20 cellular contexts compared by ENCODE assay signal in the genomic region with DNA sequence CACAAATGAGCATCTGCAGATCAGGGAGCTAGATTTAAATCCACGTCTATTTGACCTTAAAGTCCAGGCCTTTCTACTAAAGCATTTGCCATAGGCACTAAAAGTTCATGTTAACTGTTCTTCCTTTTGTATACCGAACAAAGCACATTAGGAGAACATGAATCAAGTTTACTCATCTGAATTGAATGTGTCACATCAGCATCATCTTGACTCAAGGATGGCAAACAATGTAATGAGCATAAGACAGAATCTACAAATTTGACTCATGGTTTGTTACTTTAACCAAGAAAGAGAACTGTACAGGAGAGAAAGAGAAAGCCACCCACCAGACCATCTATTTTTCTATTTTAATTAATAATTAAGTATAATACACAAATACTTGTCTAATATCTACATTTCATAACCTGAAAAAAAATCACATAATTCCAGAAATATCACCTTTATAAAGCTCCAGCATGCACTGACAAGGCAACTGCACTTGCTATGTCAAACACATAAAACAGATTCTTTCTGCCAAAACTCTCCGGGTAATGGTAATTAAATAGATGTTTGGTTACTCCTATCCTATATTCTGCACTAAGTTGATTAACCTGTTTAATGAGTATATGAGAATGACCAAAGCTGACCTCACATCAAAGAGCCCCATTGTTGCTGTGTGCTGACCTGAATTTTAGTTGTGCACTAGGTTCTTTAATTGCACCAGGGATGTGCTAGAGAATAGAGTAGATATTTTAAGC. TPM values are rescaled to one million over a fixed set of nuclear protein-coding genes. Genes with fewer than 3 reads are reported as not detected.
DNase-seq lines count a peak whose midpoint lies in the region; ATAC-seq, FAIRE-seq and TF ChIP-seq lines count a peak whose summit lies in the region.
"Had no signal": no experiment of that assay in that cellular context is flagged by ENCODE, and none has a peak within 500 bp of the region (broad histone marks: within the 10 kb centered on the region; RNA-seq: fewer than 3 reads in every experiment).

No MANE protein-coding gene starts in this region.

- H3K4me3 Mint-ChIP-seq in endodermal cell = no peak overlapping the region

- DNase-seq in Daoy (ENCODE audit: low read depth) (peak; percentile 9), RCC 7860 (ENCODE audit: low spot score) (peak; percentile 14), endodermal cell (no peak), DMS79 (lab: John Stamatoyannopoulos, UW) (no peak)
- DNase-seq: activated gamma-delta T cell treated with Interleukin-2 at 50 U/mL for 16 hours; body of pancreas; NCI-H1105 treated with DMSO at 0.1 percent for 48 hours; NK-92 treated with Interleukin-12 subunit alpha and Interleukin-12 subunit beta, amount 100 ng/mL, for 24 hours; pancreas; SHP77; stimulated activated CD4-positive, alpha-beta T cell treated with anti-CD3 and anti-CD28 coated beads, Interleukin-4, amount 100 ng/mL, for 24 hours; testis; WERI-Rb-1 had no signal

- FAIRE-seq in RCC 7860 (lab: Jason Lieb, UNC) = no peak
- FAIRE-seq: pancreas had no signal

- H3K27me3 Mint-ChIP-seq in endodermal cell (ENCODE audit: insufficient read depth) = peaks cover 8% of the 10 kb centered on the region

- no peaks in the 10 kb centered on the region for H3K36me3 Mint-ChIP-seq in endodermal cell (ENCODE audit: low read depth)

- no peaks in the 10 kb centered on the region for H3K36me3 ChIP-seq in endodermal cell (ENCODE audit: control insufficient read depth, insufficient read depth, low read length)
- H3K36me3 ChIP-seq: pancreas, WERI-Rb-1 had no signal

- peaks cover under 1% of the 10 kb centered on the region for H3K9me3 Mint-ChIP-seq in endodermal cell

- TF ChIP-seq CTCF in 22Rv1 (IDR thresholded peaks at IDR 0.05) (no peak), endodermal cell (conservative IDR thresholded peaks at IDR 0.05) (no peak)

- ATAC-seq in esophagus mucosa = peak; percentile 62
- ATAC-seq in HG02642 (IDR thresholded peaks at IDR 0.05; ENCODE audit: poor library complexity, unreplicated experiment) = no peak
- no peak for ATAC-seq in GM21619 (IDR thresholded peaks at IDR 0.05; ENCODE audit: unreplicated experiment)
- ATAC-seq: body of pancreas, pancreas had no signal

- H3K4me1 Mint-ChIP-seq in endodermal cell = peaks cover 12% of the 10 kb centered on the region

- H3K4me1 ChIP-seq in endodermal cell (ENCODE audit: control insufficient read depth, insufficient read depth, low read length) = peaks cover 11% of the 10 kb centered on the region
- H3K4me1 ChIP-seq: body of pancreas, pancreas, testis had no signal

- no peak overlapping the region for H3K27ac Mint-ChIP-seq in endodermal cell

- H3K4me3 ChIP-seq in endodermal cell (ENCODE audit: low read length) = no peak overlapping the region
- H3K4me3 ChIP-seq: body of pancreas, coronary artery, pancreas, skin epidermis, testis had no signal

- 90 to 96% methylated on average over 1 to 3 of the region's 3 CpGs for WGBS in endodermal cell (ENCODE audit: insufficient coverage in 1 of 2, insufficient read length in 1 of 2), 2 experiments

- peak overlapping the region; percentile 17; the same call in 1 of the 2 replicates for H3K27ac ChIP-seq in 22Rv1
- H3K27ac ChIP-seq in endodermal cell (ENCODE audit: low read depth, low read length) = no peak overlapping the region
- H3K27ac ChIP-seq: body of pancreas, coronary artery, pancreas, skin epidermis, testis, WERI-Rb-1 had no signal

- no peak overlapping the region for H3K9ac ChIP-seq in endodermal cell (ENCODE audit: extremely low read depth, low read length, poor library complexity, severe bottlenecking)

- no peaks in the 10 kb centered on the region for H3K27me3 ChIP-seq in endodermal cell (ENCODE audit: control insufficient read depth, insufficient read depth, low read length, poor library complexity, severe bottlenecking)
- H3K27me3 ChIP-seq: body of pancreas, pancreas, testis had no signal

- H3K9me3 ChIP-seq in endodermal cell (ENCODE audit: control insufficient read depth, low read length) = no peaks in the 10 kb centered on the region
- H3K9me3 ChIP-seq: body of pancreas, pancreas, testis had no signal

RNA-seq across cellular contexts. Expression of a gene that starts 42.4 kb away (rescaled TPM):
- total RNA-seq in Daoy (2014; rRNA removed; shearing (Covaris generic)) = 17.1 and 19.7 TPM in 2 replicates
- 10.0 TPM for total RNA-seq in esophagus mucosa
- 1 to 10 TPM in 1 of 2 donors, under 1 TPM in 1; 0.95 to 1.6 TPM for total RNA-seq in endodermal cell
- 64.3 TPM for polyA plus RNA-seq in endodermal cell (2013, experiment 1 of 2)
- polyA plus RNA-seq in endodermal cell (2013, experiment 2 of 2) = 58.7 TPM
- total RNA-seq: G401 had no signal

Comparison
In these comparisons a context has a peak if more than half of its experiments do, and no peak if none do; other contexts are left out.
1. DNase-seq: peak in Daoy (single experiment) and RCC 7860 (single experiment); none in endodermal cell (single experiment) and DMS79 (single experiment).